ENCODE assay signal across 16 cellular contexts in the genomic region with DNA sequence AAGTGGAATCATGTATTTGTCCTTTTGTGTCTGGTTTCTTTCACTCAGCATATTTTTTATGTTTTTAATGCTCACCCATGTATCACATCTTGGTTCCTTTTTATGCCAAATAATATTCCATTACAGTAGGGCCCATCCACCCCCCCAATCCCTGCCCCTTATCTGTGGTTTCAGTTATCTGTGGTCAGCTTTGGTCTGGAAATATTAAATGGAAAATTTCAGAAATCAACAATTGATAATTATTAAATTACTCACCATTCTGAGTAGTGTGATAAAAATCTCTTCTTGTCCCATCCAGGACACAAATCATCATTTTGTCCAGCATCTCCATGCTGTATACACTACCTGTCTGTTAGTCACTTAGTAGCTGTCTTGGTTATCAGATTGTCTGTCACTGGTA.
DNase-seq lines count a peak whose midpoint lies in the region; ATAC-seq, FAIRE-seq and TF ChIP-seq lines count a peak whose summit lies in the region.
"Had no signal": no experiment of that assay in that cellular context is flagged by ENCODE, and none has a peak within 500 bp of the region (broad histone marks: within the 10 kb centered on the region; RNA-seq: fewer than 3 reads in every experiment).

No MANE protein-coding gene starts in this region.

- H3K27me3 ChIP-seq in BLaER1 (no peaks in the 10 kb centered on the region), SK-N-SH (ENCODE audit: insufficient read depth) (no peaks in the 10 kb centered on the region), astrocyte (ENCODE audit: insufficient read depth, low read length) (no peaks in the 10 kb centered on the region), mesenchymal stem cell (ENCODE audit: control insufficient read depth in 1 of 2, insufficient read depth in 1 of 2, low read length in 2 of 2) (no peaks in the 10 kb centered on the region)

- no peak overlapping the region for H3K4ac ChIP-seq in mesenchymal stem cell (ENCODE audit: low read depth in 1 of 2, low read length in 2 of 2)

- H3K23ac ChIP-seq in mesenchymal stem cell (ENCODE audit: low read length in 2 of 2), result no peak overlapping the region

- H3K79me2 ChIP-seq in SK-N-SH (ENCODE audit: insufficient read depth) (peaks cover 97% of the 10 kb centered on the region), astrocyte (ENCODE audit: insufficient read depth, low read length) (peaks cover 87% of the 10 kb centered on the region)

- no peaks in the 10 kb centered on the region for H3K36me3 Mint-ChIP-seq in astrocyte (ENCODE audit: low read depth, unreplicated experiment)

- H3K4me3 ChIP-seq in BLaER1 (no peak overlapping the region), SK-N-SH (ENCODE audit: low read depth in 2 of 2, low read length in 1 of 2) (no peak overlapping the region), astrocyte (ENCODE audit: insufficient read depth, low read depth, low read length) (no peak overlapping the region), mesenchymal stem cell (ENCODE audit: insufficient read depth in 1 of 2, low read depth in 1 of 2, low read length in 2 of 2) (no peak overlapping the region)

- no peak overlapping the region for H3K4me3 Mint-ChIP-seq in astrocyte (ENCODE audit: unreplicated experiment)

- no peaks in the 10 kb centered on the region for H3K9me3 Mint-ChIP-seq in astrocyte (ENCODE audit: unreplicated experiment)

- no peaks in the 10 kb centered on the region for H3K27me3 Mint-ChIP-seq in astrocyte (ENCODE audit: low read depth, unreplicated experiment)

- H3F3A ChIP-seq in SK-N-SH (replicated peaks; ENCODE audit: insufficient read depth), result peaks cover 3% of the 10 kb centered on the region

- no peak overlapping the region for H3K27ac ChIP-seq in BLaER1
- peak overlapping the region; percentile 8 to 22; a peak in 3 of 4 replicates for H3K27ac ChIP-seq in SK-N-SH (ENCODE audit: low read depth in 2 of 2, low read length in 1 of 2)
- H3K27ac ChIP-seq in astrocyte (ENCODE audit: low read depth, low read length), result peak overlapping the region; percentile 13
- H3K27ac ChIP-seq in mesenchymal stem cell (ENCODE audit: low read length, poor library complexity, severe bottlenecking), result no peak overlapping the region

- H2AFZ ChIP-seq in SK-N-SH (ENCODE audit: low read depth), result no peak overlapping the region
- no peak overlapping the region for H2AFZ ChIP-seq in astrocyte (ENCODE audit: low read depth, low read length)
- H2AFZ ChIP-seq in mesenchymal stem cell (ENCODE audit: low read depth, low read length), result no peak overlapping the region

- no peak overlapping the region for H3K18ac ChIP-seq in mesenchymal stem cell (ENCODE audit: low read depth in 1 of 2, low read length in 2 of 2)

- H3K4me1 ChIP-seq in BLaER1, result peaks cover 38% of the 10 kb centered on the region
- H3K4me1 ChIP-seq in SK-N-SH (ENCODE audit: control insufficient read depth in 1 of 2, insufficient read depth in 2 of 2, low read depth in 1 of 2, low read length in 1 of 2), result peaks cover 13 to 20% of the 10 kb centered on the region in 2 experiments; a peak in 3 of 4 replicates
- peaks cover 17% of the 10 kb centered on the region for H3K4me1 ChIP-seq in astrocyte (ENCODE audit: insufficient read depth, low read length)
- H3K4me1 ChIP-seq in mesenchymal stem cell (ENCODE audit: control insufficient read depth, insufficient read depth, low read depth, low read length), result peaks cover 5% of the 10 kb centered on the region

- TF ChIP-seq CTCF in SK-N-SH (IDR thresholded peaks at IDR 0.05) (no peak), astrocyte (IDR thresholded peaks at IDR 0.05; ENCODE audit: insufficient read depth, low read depth, low read length) (no peak)

- H3K9me2 ChIP-seq in SK-N-SH, result no peaks in the 10 kb centered on the region

- H3K4me2 ChIP-seq in BLaER1 (peak overlapping the region; percentile 8; the same call in 1 of the 2 replicates), SK-N-SH (no peak overlapping the region), astrocyte (ENCODE audit: low read length) (no peak overlapping the region), mesenchymal stem cell (ENCODE audit: low read length, poor library complexity, severe bottlenecking) (no peak overlapping the region)

- DNase-seq in SK-N-SH (no peak), astrocyte (ENCODE audit: low read depth) (peak; percentile 34), mesenchymal stem cell (peak; percentile 37), NCI-H128 (lab: John Stamatoyannopoulos, UW; ENCODE audit: unreplicated experiment) (no peak)
- DNase-seq: COR-L47, Kasumi-1, NCI-H1417 treated with DMSO at 0.1 percent for 48 hours, NCI-H1930, NCI-H2171, NCI-H446 treated with DMSO at 0.1 percent for 48 hours, NCI-H748 treated with DMSO at 0.1 percent for 48 hours, RPMI8226, SIG-M5 had no signal

- no peak overlapping the region for H4K8ac ChIP-seq in mesenchymal stem cell (ENCODE audit: low read length)

- H3K9me3 ChIP-seq in BLaER1 (no peaks in the 10 kb centered on the region), SK-N-SH (no peaks in the 10 kb centered on the region), astrocyte (ENCODE audit: insufficient read depth, low read depth, low read length) (no peaks in the 10 kb centered on the region), mesenchymal stem cell (ENCODE audit: control insufficient read depth, low read length) (no peaks in the 10 kb centered on the region)

- TF ChIP-seq EP300 in SK-N-SH (IDR thresholded peaks at IDR 0.05; ENCODE audit: borderline replicate concordance in 1 of 2, low read depth in 1 of 2, low read length in 1 of 2), result peak in 1 of 2 experiments; percentile 55; a peak in 1 of 4 replicates

- H2BK120ac ChIP-seq in mesenchymal stem cell (ENCODE audit: low read depth, low read length), result no peak overlapping the region

- H3K4me1 Mint-ChIP-seq in astrocyte (ENCODE audit: low read depth, unreplicated experiment), result peaks cover 30% of the 10 kb centered on the region

- CTCF ChIA-PET in SK-N-SH (lab: Yijun Ruan, JAX), result no interaction called here

- H2BK15ac ChIP-seq in mesenchymal stem cell (ENCODE audit: low read depth, poor library complexity, severe bottlenecking), result no peak overlapping the region

- POLR2A ChIA-PET in SK-N-SH (lab: Yijun Ruan, JAX), result no interaction called here

- no peak for ATAC-seq in activated CD4-positive, CD25-positive, alpha-beta regulatory T cell treated with anti-CD3 and anti-CD28 coated beads, Interleukin-2, amount 50 U/mL, for 24 hours
- no peak for ATAC-seq in GM19023 (IDR thresholded peaks at IDR 0.05; ENCODE audit: unreplicated experiment)

- no peak for FAIRE-seq in astrocyte (lab: Jason Lieb, UNC)

- H3K36me3 ChIP-seq in BLaER1 (peaks cover 30% of the 10 kb centered on the region), SK-N-SH (replicated peaks in 1 of 2; ENCODE audit: control insufficient read depth in 1 of 2, insufficient read depth in 2 of 2, low read length in 1 of 2) (peaks cover 6 to 22% of the 10 kb centered on the region in 2 experiments), astrocyte (ENCODE audit: insufficient read depth, low read length) (no peaks in the 10 kb centered on the region), mesenchymal stem cell (ENCODE audit: control insufficient read depth in 1 of 2, insufficient read depth in 2 of 2, low read depth in 1 of 2, low read length in 2 of 2) (peaks cover 3 to 4% of the 10 kb centered on the region in 2 experiments)

- H4K91ac ChIP-seq in mesenchymal stem cell (ENCODE audit: low read length), result no peak overlapping the region

- H2AK5ac ChIP-seq in mesenchymal stem cell (ENCODE audit: low read length, severe bottlenecking), result no peak overlapping the region

- no peak overlapping the region for H2BK12ac ChIP-seq in mesenchymal stem cell (ENCODE audit: low read length in 2 of 2)

- H3K9ac ChIP-seq in BLaER1, result no peak overlapping the region
- no peak overlapping the region for H3K9ac ChIP-seq in SK-N-SH
- no peak overlapping the region for H3K9ac ChIP-seq in astrocyte (ENCODE audit: low read length)
- no peak overlapping the region for H3K9ac ChIP-seq in mesenchymal stem cell (ENCODE audit: low read length)

- TF ChIP-seq RAD21 in SK-N-SH (IDR thresholded peaks at IDR 0.05; ENCODE audit: low read length), result no peak

- no peak overlapping the region for H3K14ac ChIP-seq in mesenchymal stem cell (ENCODE audit: low read length in 2 of 2)

- H4K20me1 ChIP-seq in BLaER1, result peaks cover 97% of the 10 kb centered on the region
- H4K20me1 ChIP-seq in SK-N-SH (ENCODE audit: insufficient read depth), result peaks cover 35% of the 10 kb centered on the region
- peaks cover 52% of the 10 kb centered on the region for H4K20me1 ChIP-seq in astrocyte (ENCODE audit: insufficient read depth, low read length)

- no peak overlapping the region for H2BK5ac ChIP-seq in mesenchymal stem cell (ENCODE audit: low read depth, low read length, poor library complexity, severe bottlenecking)

- peak overlapping the region; percentile 1 for H3K27ac Mint-ChIP-seq in astrocyte (ENCODE audit: unreplicated experiment)

- no peaks in the 10 kb centered on the region for H3K79me1 ChIP-seq in mesenchymal stem cell (replicated peaks; ENCODE audit: low read length, poor library complexity, severe bottlenecking)

TF ChIP-seq in SK-N-SH, 30 proteins besides CTCF, POLR2A, EP300 and RAD21 (continues in another document):
- no peak for TF ChIP-seq TAF1 (IDR thresholded peaks at IDR 0.05; ENCODE audit: borderline replicate concordance, low read depth, low read length)
- 0 out of 2 replicates have a peak, but pooled peaks have one; percentile 30 for TF ChIP-seq FOXM1 (IDR thresholded peaks at IDR 0.05; ENCODE audit: low read depth)
- no peak; the same call in 1 of the 2 replicates for TF ChIP-seq POLR2AphosphoS5 (IDR thresholded peaks at IDR 0.05; ENCODE audit: low read depth, low read length)
- TF ChIP-seq ELF1 (IDR thresholded peaks at IDR 0.05), result no peak
- peak; percentile 64 for TF ChIP-seq JUND (IDR thresholded peaks at IDR 0.05)
- TF ChIP-seq FOSL2 (IDR thresholded peaks at IDR 0.05; ENCODE audit: borderline replicate concordance, low read depth), result no peak; the same call in 1 of the 2 replicates
- peak; percentile 85 for TF ChIP-seq TCF12 (IDR thresholded peaks at IDR 0.05)
- peak; percentile 55 for TF ChIP-seq NFIC (IDR thresholded peaks at IDR 0.05; ENCODE audit: borderline replicate concordance)
- TF ChIP-seq SIN3A (IDR thresholded peaks at IDR 0.05; ENCODE audit: borderline replicate concordance, low read depth, low read length), result no peak

Comparison
In these comparisons a context has a peak if more than half of its experiments do, and no peak if none do; other contexts are left out.
1. H3K27ac ChIP-seq: peak in SK-N-SH (2 of 2) and astrocyte (single experiment); none in BLaER1 (single experiment) and mesenchymal stem cell (single experiment).
2. DNase-seq: peak in astrocyte (single experiment) and mesenchymal stem cell (single experiment); none in SK-N-SH (single experiment) and NCI-H128 (single experiment).